22 cellular contexts compared by ENCODE assay signal in genomic region chr2:149765003-149765402, GRCh38.
"Had no signal": no experiment of that assay in that cellular context is flagged by ENCODE, and none has a peak within 500 bp of the region (broad histone marks: within the 10 kb centered on the region; RNA-seq: fewer than 3 reads in every experiment).

No MANE protein-coding gene starts in this region.

- H3K9me2 ChIP-seq: SK-N-SH had no signal

- H3K9ac ChIP-seq: SK-N-SH had no signal

- H3K4me3 ChIP-seq: SJSA1 had no signal

- H3K27me3 ChIP-seq: SJSA1 had no signal

- FAIRE-seq: RCC 7860 had no signal

- H3K36me3 ChIP-seq: SJSA1 had no signal

- H3K4me2 ChIP-seq: SK-N-SH had no signal

- DNase-seq: Karpas-422, MM.1S, MV-4-11, NCI-H1092, NCI-H1417 treated with DMSO at 0.1 percent for 48 hours, NCI-H1694 treated with DMSO at 0.1 percent for 48 hours, NCI-H187 treated with DMSO at 0.1 percent for 48 hours, NCI-H2029, NCI-H2081, NCI-H2227 treated with DMSO at 0.1 percent for 48 hours, NCI-H345, NCI-H510A treated with DMSO at 0.1 percent for 48 hours, NCI-H524 treated with DMSO at 0.1 percent for 48 hours, NCI-H526 treated with DMSO at 0.1 percent for 48 hours, Right ventricle myocardium superior, SHP77 treated with DMSO at 0.1 percent for 48 hours, SK-N-SH, SW 1271, T-helper 1 cell had no signal

- H3K9me3 ChIP-seq: SJSA1, SK-N-SH had no signal

- H3K27ac ChIP-seq: RWPE1, SJSA1 had no signal
